ENCODE assay signal across 16 cellular contexts in genomic region chr2:95275151-95275515, GRCh38. TPM values are rescaled to one million over a fixed set of nuclear protein-coding genes. Genes with fewer than 3 reads are reported as not detected.
A peak's percentile ranks its signal among the peaks of the same experiment; 100 is the strongest.
DNase-seq lines count a peak whose midpoint lies in the region; ATAC-seq, FAIRE-seq and TF ChIP-seq lines count a peak whose summit lies in the region.
"Had no signal": no experiment of that assay in that cellular context is flagged by ENCODE, and none has a peak within 500 bp of the region (broad histone marks: within the 10 kb centered on the region; RNA-seq: fewer than 3 reads in every experiment).

No MANE protein-coding gene starts in this region.

- peak overlapping the region; percentile 11 for H3K27ac ChIP-seq in PC-9
- no peak overlapping the region for H3K27ac ChIP-seq in lower lobe of right lung
- H3K27ac ChIP-seq in spleen: no peak overlapping the region

- TF ChIP-seq CTCF in PC-9 (conservative IDR thresholded peaks at IDR 0.05) (no peak), bronchial epithelial cell (IDR thresholded peaks at IDR 0.05; ENCODE audit: insufficient read depth, low read length, severe bottlenecking) (no peak), lower lobe of right lung (IDR thresholded peaks at IDR 0.05) (no peak), spleen (IDR thresholded peaks at IDR 0.05 in 8 of 11, conservative IDR thresholded peaks at IDR 0.05 in 3 of 11) (no peak)

- peak overlapping the region; percentile 73 for H3K4me3 ChIP-seq in PC-9
- H3K4me3 ChIP-seq in bronchial epithelial cell (ENCODE audit: low read depth, low read length): peak overlapping the region; percentile 54
- peak overlapping the region; percentile 33 for H3K4me3 ChIP-seq in lower lobe of right lung
- H3K4me3 ChIP-seq in spleen: no peak overlapping the region

- no peaks in the 10 kb centered on the region for H3K9me2 ChIP-seq in PC-9 (ENCODE audit: insufficient read depth)

- no peak for DNase-seq in PC-9
- DNase-seq in bronchial epithelial cell (ENCODE audit: low read depth): no peak
- DNase-seq in lower lobe of right lung: peak; percentile 37
- peak; percentile 68 for DNase-seq in spleen
- no peak for DNase-seq in CD1c-positive myeloid dendritic cell (ENCODE audit: extremely low spot score)
- DNase-seq in NCI-H1417 (lab: John Stamatoyannopoulos, UW): no peak
- DNase-seq in GDM1 (lab: John Stamatoyannopoulos, UW): no peak
- DNase-seq: amniotic stem cell; DMS79 treated with DMSO at 0.1 percent for 48 hours; KBM-7; NCI-H1417 treated with DMSO at 0.1 percent for 48 hours; NK-92 treated with Interleukin-12 subunit alpha and Interleukin-12 subunit beta, amount 100 ng/mL, for 24 hours; T1000 had no signal

- TSS peak; percentile 71 for BruUV-seq in PC-9 (replicated peaks; lab: Mats Ljungman, UMichigan)

- FAIRE-seq in bronchial epithelial cell (lab: Jason Lieb, UNC): no peak

- H2AFZ ChIP-seq in PC-9: peak overlapping the region; percentile 70; the same call in 1 of the 2 replicates

- peaks cover 39% of the 10 kb centered on the region for H3K4me1 ChIP-seq in PC-9 (replicated peaks; ENCODE audit: insufficient read depth)
- H3K4me1 ChIP-seq in lower lobe of right lung: no peaks in the 10 kb centered on the region
- H3K4me1 ChIP-seq in spleen: no peaks in the 10 kb centered on the region

- peaks cover 16% of the 10 kb centered on the region for H3K36me3 ChIP-seq in PC-9 (ENCODE audit: low read depth)
- peaks cover 19% of the 10 kb centered on the region for H3K36me3 ChIP-seq in bronchial epithelial cell (ENCODE audit: control insufficient read depth, insufficient read depth, low read length)
- no peaks in the 10 kb centered on the region for H3K36me3 ChIP-seq in lower lobe of right lung
- H3K36me3 ChIP-seq in spleen: no peaks in the 10 kb centered on the region

- ATAC-seq in lower lobe of right lung (no peak), GM18873 (IDR thresholded peaks at IDR 0.05; ENCODE audit: low FRiP score, unreplicated experiment) (no peak)
- ATAC-seq: activated T-cell treated with anti-CD3 and anti-CD28 coated beads, Interleukin-2, amount 50 U/mL, for 4 hours had no signal

- 81 to 100% (median 91%) methylated on average over 2 to 4 of the region's 4 CpGs for WGBS in spleen, 5 donors

- TF ChIP-seq POLR2A in spleen (IDR thresholded peaks at IDR 0.05): no peak

- peaks cover 53% of the 10 kb centered on the region for H3K79me2 ChIP-seq in PC-9 (ENCODE audit: low read depth)

- intact Hi-C loops in PC-9 (cut with micrococcal nuclease; ENCODE audit: unreplicated experiment): loop anchor here (2.0 kb wide), 2 partner anchors 18 to 34 kb away; no protein-coding TSS in a partner anchor
- intact Hi-C loops in lower lobe of right lung (cut with DNase I): no loop called here
- intact Hi-C loops in spleen (cut with DNase I; ENCODE audit: low total_unique reads): no loop called here

- peak overlapping the region; percentile 88 for H3K4me2 ChIP-seq in PC-9

- POLR2A ChIA-PET in PC-9 (lab: Charles Lee; ENCODE audit: unreplicated experiment): interaction anchor here (0.6 to 1.0 kb wide), 4 partner anchors 27 to 44 kb away, joined by 3 to 5 read pairs (median 3); no protein-coding TSS in a partner anchor

- no peaks in the 10 kb centered on the region for H4K20me1 ChIP-seq in PC-9 (ENCODE audit: insufficient read depth)

- H3K9me3 ChIP-seq in PC-9 (ENCODE audit: insufficient read depth, low read depth) (no peaks in the 10 kb centered on the region), lower lobe of right lung (no peaks in the 10 kb centered on the region), spleen (no peaks in the 10 kb centered on the region)

- H3F3A ChIP-seq in PC-9 (ENCODE audit: insufficient read depth, low read depth): peaks cover 15% of the 10 kb centered on the region; the same call in 1 of the 2 replicates

- CTCF ChIA-PET in PC-9 (lab: Charles Lee): interaction anchor here (3.4 kb wide), 1 partner anchor 43 kb away, joined by 26 read pairs; no protein-coding TSS in a partner anchor

- H3K27me3 ChIP-seq in PC-9 (ENCODE audit: insufficient read depth, low read depth) (no peaks in the 10 kb centered on the region), bronchial epithelial cell (ENCODE audit: control insufficient read depth, insufficient read depth, low read length) (no peaks in the 10 kb centered on the region), lower lobe of right lung (ENCODE audit: low read depth) (no peaks in the 10 kb centered on the region), spleen (replicated peaks in 1 of 7) (no peaks in the 10 kb centered on the region)

RNA-seq across cellular contexts. Expression of gene PROM2, which starts 0.9 kb away (rescaled TPM):
- total RNA-seq in PC-9 (2021) (129 and 147 TPM in 2 replicates), bronchial epithelial cell (10.8 and 41.6 TPM in 2 replicates), lower lobe of right lung (6.0 TPM), spleen (1 to 10 TPM in 6 of 7 donors, under 1 TPM in 1; 0.50 to 4.9 (median 2.7) TPM)
- under 1 TPM; 0.21 to 0.74 (median 0.52) TPM for polyA plus RNA-seq in spleen
- polyA plus RNA-seq: CD14-positive monocyte had no signal

RNA-seq across cellular contexts. Expression of gene KCNIP3, which starts 22.0 kb away (rescaled TPM):
- 3.5 and 4.5 TPM in 2 replicates for total RNA-seq in PC-9 (2021)
- under 0.01 and 0.51 TPM in 2 replicates for total RNA-seq in bronchial epithelial cell
- 2.6 TPM for total RNA-seq in lower lobe of right lung
- total RNA-seq in spleen: 1 to 10 TPM; 2.6 to 5.2 (median 4.2) TPM
- polyA plus RNA-seq in spleen: 1 to 10 TPM in 1 of 3 donors, under 1 TPM in 2; 0.59 to 1.8 (median 0.85) TPM
- total RNA-seq: activated T-cell treated with anti-CD3 and anti-CD28 coated beads, Interleukin-2, amount 50 U/mL, for 4 hours had no signal
- polyA plus RNA-seq: CD14-positive monocyte had no signal

Comparison
In these comparisons a context has a peak if more than half of its experiments do, and no peak if none do; other contexts are left out.
1. DNase-seq: peak in lower lobe of right lung (single experiment) and spleen (single experiment); none in PC-9 (0 of 2), bronchial epithelial cell (single experiment), CD1c-positive myeloid dendritic cell (single experiment), NCI-H1417 (0 of 3) and GDM1 (single experiment).
2. H3K4me3 ChIP-seq: peak in PC-9 (single experiment), bronchial epithelial cell (single experiment) and lower lobe of right lung (single experiment); none in spleen (0 of 8).